8 cellular contexts compared by ENCODE assay signal in the genomic region with DNA sequence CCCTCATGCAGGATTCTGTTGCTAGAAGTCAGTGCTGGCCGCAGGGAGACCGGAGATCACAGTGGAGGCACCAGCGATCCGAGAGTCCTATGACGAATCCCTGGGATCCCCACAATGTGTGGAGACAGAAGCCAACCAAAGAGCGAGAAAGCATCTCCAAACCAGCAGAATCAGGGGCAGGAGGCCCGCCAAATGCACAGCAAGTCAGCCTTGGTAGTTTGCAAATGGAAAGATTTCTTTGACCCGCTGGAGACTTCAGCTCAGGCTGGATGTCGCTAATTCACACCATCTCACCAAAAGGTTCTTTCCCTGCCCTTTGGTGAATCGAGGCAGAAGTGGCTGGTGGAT. TPM values are rescaled to one million over a fixed set of nuclear protein-coding genes. Genes with fewer than 3 reads are reported as not detected.
DNase-seq lines count a peak whose midpoint lies in the region; ATAC-seq lines count a peak whose summit lies in the region.

No MANE protein-coding gene starts in this region.

- ATAC-seq in Right ventricle myocardium inferior: no peak
- no peak for ATAC-seq in HG02763 (IDR thresholded peaks at IDR 0.05; ENCODE audit: unreplicated experiment)
- no peak for ATAC-seq in GM21447 (IDR thresholded peaks at IDR 0.05; ENCODE audit: unreplicated experiment)
- ATAC-seq in HG02973 (IDR thresholded peaks at IDR 0.05; ENCODE audit: unreplicated experiment): no peak

- peaks cover 28% of the 10 kb centered on the region for H3K4me1 ChIP-seq in mononuclear cell (ENCODE audit: insufficient read depth, low read length)

- no peaks in the 10 kb centered on the region for H3K9me3 ChIP-seq in mononuclear cell (ENCODE audit: low read depth, low read length)

- peak; percentile 68 for DNase-seq in Right ventricle myocardium inferior (ENCODE audit: missing footprints)
- no peak for DNase-seq in cardiac septum (ENCODE audit: low spot score)
- DNase-seq in central memory CD4-positive, alpha-beta T cell: peak; percentile 4
- no peak for DNase-seq in NCI-H2171 treated with DMSO at 0.1 percent for 48 hours (lab: John Stamatoyannopoulos, UW)

- H3K27me3 ChIP-seq in mononuclear cell (ENCODE audit: insufficient read depth, low read length): no peaks in the 10 kb centered on the region

- H3K4me3 ChIP-seq in mononuclear cell (ENCODE audit: low read length): peak overlapping the region; percentile 62

- intact Hi-C loops in Right ventricle myocardium inferior (cut with DNase I) (no loop called here), cardiac septum (cut with DNase I) (loop anchor here (5.0 kb wide), 1 partner anchor 275 kb away; a partner anchor contains a TSS)

RNA-seq across cellular contexts. Expression of a gene that starts 0.5 kb away (rescaled TPM):
- total RNA-seq in Right ventricle myocardium inferior: 12.3 TPM
- 25.1 TPM for total RNA-seq in cardiac septum
- 8.0 TPM for total RNA-seq in mononuclear cell

RNA-seq across cellular contexts. Expression of a gene that starts 31.4 kb away (rescaled TPM):
- total RNA-seq in Right ventricle myocardium inferior: 5.0 TPM
- 20.9 TPM for total RNA-seq in cardiac septum
- 0.10 TPM for total RNA-seq in mononuclear cell

Comparison
In these comparisons a context has a peak if more than half of its experiments do, and no peak if none do; other contexts are left out.
1. DNase-seq: peak in Right ventricle myocardium inferior (single experiment) and central memory CD4-positive, alpha-beta T cell (single experiment); none in cardiac septum (single experiment) and NCI-H2171 treated with DMSO at 0.1 percent for 48 hours (single experiment).